1 cellular context compared by ENCODE assay signal in the genomic region with DNA sequence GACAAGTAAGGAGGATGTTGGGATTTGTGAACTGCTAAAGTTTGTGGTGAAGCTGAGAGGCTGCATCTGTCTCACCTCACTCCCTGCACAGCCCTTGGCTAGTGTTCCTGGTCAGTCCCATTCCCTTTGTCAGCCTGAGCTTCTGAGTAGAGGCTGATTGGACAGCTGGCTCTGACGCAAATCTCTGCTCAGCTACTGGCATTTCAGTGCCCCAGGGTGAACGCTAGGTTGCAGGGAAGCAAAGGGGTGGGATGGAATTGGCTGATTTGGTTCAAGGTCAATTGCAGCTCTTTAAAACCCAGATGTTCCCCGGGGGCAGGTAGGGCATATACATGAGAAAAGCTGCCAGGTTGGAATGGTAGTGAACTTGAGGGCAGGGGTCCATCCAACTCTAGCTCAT.
TF ChIP-seq lines count a peak whose summit lies in the region.

No MANE protein-coding gene starts in this region.

TF ChIP-seq in K562, 482 proteins besides CTCF, POLR2A, EP300 and RAD21:
- TF ChIP-seq STAG1 (CRISPR knock-in tag; IDR thresholded peaks at IDR 0.05; ENCODE audit: borderline replicate concordance) (no peak), MTA2 (IDR thresholded peaks at IDR 0.05; ENCODE audit: low read depth) (no peak), NR2C1 (IDR thresholded peaks at IDR 0.05) (no peak), NR2C1 (tag; IDR thresholded peaks at IDR 0.05) (no peak), NBN (IDR thresholded peaks at IDR 0.05; ENCODE audit: low read depth) (no peak), TSC22D4 (tag; IDR thresholded peaks at IDR 0.05) (no peak), ZFP36 (IDR thresholded peaks at IDR 0.05; ENCODE audit: low read depth, low read length, partially characterized antibody) (no peak), RBM25 (IDR thresholded peaks at IDR 0.05; ENCODE audit: low read depth, low read length, severe bottlenecking) (no peak), FOSL1 (tag; conservative IDR thresholded peaks at IDR 0.05) (no peak), ZC3H8 (IDR thresholded peaks at IDR 0.05) (no peak), MCM2 (IDR thresholded peaks at IDR 0.05; ENCODE audit: low read depth) (no peak)
- TF ChIP-seq, protein P1, sequence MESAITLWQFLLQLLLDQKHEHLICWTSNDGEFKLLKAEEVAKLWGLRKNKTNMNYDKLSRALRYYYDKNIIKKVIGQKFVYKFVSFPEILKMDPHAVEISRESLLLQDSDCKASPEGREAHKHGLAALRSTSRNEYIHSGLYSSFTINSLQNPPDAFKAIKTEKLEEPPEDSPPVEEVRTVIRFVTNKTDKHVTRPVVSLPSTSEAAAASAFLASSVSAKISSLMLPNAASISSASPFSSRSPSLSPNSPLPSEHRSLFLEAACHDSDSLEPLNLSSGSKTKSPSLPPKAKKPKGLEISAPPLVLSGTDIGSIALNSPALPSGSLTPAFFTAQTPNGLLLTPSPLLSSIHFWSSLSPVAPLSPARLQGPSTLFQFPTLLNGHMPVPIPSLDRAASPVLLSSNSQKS (CRISPR knock-in tag; IDR thresholded peaks at IDR 0.05) = no peak
- TF ChIP-seq, protein P2, sequence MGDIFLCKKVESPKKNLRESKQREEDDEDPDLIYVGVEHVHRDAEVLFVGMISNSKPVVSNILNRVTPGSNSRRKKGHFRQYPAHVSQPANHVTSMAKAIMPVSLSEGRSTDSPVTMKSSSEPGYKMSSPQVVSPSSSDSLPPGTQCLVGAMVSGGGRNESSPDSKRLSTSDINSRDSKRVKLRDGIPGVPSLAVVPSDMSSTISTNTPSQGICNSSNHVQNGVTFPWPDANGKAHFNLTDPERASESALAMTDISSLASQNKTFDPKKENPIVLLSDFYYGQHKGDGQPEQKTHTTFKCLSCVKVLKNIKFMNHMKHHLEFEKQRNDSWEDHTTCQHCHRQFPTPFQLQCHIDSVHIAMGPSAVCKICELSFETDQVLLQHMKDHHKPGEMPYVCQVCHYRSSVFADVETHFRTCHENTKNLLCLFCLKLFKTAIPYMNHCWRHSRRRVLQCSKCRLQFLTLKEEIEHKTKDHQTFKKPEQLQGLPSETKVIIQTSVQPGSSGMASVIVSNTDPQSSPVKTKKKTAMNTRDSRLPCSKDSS (IDR thresholded peaks at IDR 0.05; ENCODE audit: low read depth, partially characterized antibody) = no peak
- TF ChIP-seq, protein P3, sequence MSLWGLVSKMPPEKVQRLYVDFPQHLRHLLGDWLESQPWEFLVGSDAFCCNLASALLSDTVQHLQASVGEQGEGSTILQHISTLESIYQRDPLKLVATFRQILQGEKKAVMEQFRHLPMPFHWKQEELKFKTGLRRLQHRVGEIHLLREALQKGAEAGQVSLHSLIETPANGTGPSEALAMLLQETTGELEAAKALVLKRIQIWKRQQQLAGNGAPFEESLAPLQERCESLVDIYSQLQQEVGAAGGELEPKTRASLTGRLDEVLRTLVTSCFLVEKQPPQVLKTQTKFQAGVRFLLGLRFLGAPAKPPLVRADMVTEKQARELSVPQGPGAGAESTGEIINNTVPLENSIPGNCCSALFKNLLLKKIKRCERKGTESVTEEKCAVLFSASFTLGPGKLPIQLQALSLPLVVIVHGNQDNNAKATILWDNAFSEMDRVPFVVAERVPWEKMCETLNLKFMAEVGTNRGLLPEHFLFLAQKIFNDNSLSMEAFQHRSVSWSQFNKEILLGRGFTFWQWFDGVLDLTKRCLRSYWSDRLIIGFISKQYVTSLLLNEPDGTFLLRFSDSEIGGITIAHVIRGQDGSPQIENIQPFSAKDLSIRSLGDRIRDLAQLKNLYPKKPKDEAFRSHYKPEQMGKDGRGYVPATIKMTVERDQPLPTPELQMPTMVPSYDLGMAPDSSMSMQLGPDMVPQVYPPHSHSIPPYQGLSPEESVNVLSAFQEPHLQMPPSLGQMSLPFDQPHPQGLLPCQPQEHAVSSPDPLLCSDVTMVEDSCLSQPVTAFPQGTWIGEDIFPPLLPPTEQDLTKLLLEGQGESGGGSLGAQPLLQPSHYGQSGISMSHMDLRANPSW (CRISPR knock-in tag; IDR thresholded peaks at IDR 0.05) = no peak
